In genomic region chr4:22237155-22237751, GRCh38 we compare ENCODE assay signal across 1 cellular context.
TF ChIP-seq lines count a peak whose summit lies in the region.

No MANE protein-coding gene starts in this region.

TF ChIP-seq in K562, 482 proteins besides CTCF, POLR2A, EP300 and RAD21 (continued from another document):
- TF ChIP-seq, protein P1, sequence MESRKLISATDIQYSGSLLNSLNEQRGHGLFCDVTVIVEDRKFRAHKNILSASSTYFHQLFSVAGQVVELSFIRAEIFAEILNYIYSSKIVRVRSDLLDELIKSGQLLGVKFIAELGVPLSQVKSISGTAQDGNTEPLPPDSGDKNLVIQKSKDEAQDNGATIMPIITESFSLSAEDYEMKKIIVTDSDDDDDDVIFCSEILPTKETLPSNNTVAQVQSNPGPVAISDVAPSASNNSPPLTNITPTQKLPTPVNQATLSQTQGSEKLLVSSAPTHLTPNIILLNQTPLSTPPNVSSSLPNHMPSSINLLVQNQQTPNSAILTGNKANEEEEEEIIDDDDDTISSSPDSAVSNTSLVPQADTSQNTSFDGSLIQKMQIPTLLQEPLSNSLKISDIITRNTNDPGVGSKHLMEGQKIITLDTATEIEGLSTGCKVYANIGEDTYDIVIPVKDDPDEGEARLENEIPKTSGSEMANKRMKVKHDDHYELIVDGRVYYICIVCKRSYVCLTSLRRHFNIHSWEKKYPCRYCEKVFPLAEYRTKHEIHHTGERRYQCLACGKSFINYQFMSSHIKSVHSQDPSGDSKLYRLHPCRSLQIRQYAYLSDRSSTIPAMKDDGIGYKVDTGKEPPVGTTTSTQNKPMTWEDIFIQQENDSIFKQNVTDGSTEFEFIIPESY (CRISPR knock-in tag; IDR thresholded peaks at IDR 0.05): no peak
- peak; percentile 93 for TF ChIP-seq MAFK (IDR thresholded peaks at IDR 0.05; ENCODE audit: low read length)
- no peak for TF ChIP-seq ZNF143 (CRISPR knock-in tag; IDR thresholded peaks at IDR 0.05)
- peak; percentile 91 for TF ChIP-seq MAFF (IDR thresholded peaks at IDR 0.05; ENCODE audit: low read length)
- TF ChIP-seq LARP7 (IDR thresholded peaks at IDR 0.05): no peak
- TF ChIP-seq CBX8 (IDR thresholded peaks at IDR 0.05; ENCODE audit: borderline replicate concordance, extremely low read depth, low read depth, low read length, poor library complexity, severe bottlenecking): no peak
- TF ChIP-seq PHF20 (IDR thresholded peaks at IDR 0.05; ENCODE audit: partially characterized antibody): no peak
- no peak for TF ChIP-seq JUND (IDR thresholded peaks at IDR 0.05; ENCODE audit: borderline replicate concordance, low read depth, low read length)
- no peak for TF ChIP-seq JUND (tag; IDR thresholded peaks at IDR 0.05; ENCODE audit: borderline replicate concordance, low read depth, low read length)
- no peak for TF ChIP-seq ZZZ3 (IDR thresholded peaks at IDR 0.05)
- no peak for TF ChIP-seq HSF4 (CRISPR knock-in tag; IDR thresholded peaks at IDR 0.05; ENCODE audit: borderline replicate concordance)
- peak; percentile 75 for TF ChIP-seq MAFG (tag; conservative IDR thresholded peaks at IDR 0.05)
- no peak for TF ChIP-seq MXI1 (IDR thresholded peaks at IDR 0.05; ENCODE audit: low read depth, low read length)
- TF ChIP-seq ATF6 (CRISPR knock-in tag; IDR thresholded peaks at IDR 0.05): no peak
- TF ChIP-seq LEF1 (IDR thresholded peaks at IDR 0.05): no peak
- TF ChIP-seq HDAC3 (IDR thresholded peaks at IDR 0.05; ENCODE audit: borderline replicate concordance, partially characterized antibody): no peak
- TF ChIP-seq ARNT (IDR thresholded peaks at IDR 0.05): no peak
- TF ChIP-seq, protein P2, sequence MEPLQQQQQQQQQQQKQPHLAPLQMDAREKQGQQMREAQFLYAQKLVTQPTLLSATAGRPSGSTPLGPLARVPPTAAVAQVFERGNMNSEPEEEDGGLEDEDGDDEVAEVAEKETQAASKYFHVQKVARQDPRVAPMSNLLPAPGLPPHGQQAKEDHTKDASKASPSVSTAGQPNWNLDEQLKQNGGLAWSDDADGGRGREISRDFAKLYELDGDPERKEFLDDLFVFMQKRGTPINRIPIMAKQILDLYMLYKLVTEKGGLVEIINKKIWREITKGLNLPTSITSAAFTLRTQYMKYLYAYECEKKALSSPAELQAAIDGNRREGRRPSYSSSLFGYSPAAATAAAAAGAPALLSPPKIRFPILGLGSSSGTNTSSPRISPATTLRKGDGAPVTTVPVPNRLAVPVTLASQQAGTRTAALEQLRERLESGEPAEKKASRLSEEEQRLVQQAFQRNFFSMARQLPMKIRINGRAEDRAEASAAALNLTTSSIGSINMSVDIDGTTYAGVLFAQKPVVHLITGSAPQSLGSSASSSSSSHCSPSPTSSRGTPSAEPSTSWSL (CRISPR knock-in tag; IDR thresholded peaks at IDR 0.05; ENCODE audit: borderline replicate concordance): no peak
- TF ChIP-seq, protein P3, sequence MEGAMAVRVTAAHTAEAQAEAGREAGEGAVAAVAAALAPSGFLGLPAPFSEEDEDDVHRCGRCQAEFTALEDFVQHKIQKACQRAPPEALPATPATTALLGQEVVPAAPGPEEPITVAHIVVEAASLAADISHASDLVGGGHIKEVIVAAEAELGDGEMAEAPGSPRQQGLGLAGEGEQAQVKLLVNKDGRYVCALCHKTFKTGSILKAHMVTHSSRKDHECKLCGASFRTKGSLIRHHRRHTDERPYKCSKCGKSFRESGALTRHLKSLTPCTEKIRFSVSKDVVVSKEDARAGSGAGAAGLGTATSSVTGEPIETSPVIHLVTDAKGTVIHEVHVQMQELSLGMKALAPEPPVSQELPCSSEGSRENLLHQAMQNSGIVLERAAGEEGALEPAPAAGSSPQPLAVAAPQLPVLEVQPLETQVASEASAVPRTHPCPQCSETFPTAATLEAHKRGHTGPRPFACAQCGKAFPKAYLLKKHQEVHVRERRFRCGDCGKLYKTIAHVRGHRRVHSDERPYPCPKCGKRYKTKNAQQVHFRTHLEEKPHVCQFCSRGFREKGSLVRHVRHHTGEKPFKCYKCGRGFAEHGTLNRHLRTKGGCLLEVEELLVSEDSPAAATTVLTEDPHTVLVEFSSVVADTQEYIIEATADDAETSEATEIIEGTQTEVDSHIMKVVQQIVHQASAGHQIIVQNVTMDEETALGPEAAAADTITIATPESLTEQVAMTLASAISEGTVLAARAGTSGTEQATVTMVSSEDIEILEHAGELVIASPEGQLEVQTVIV (CRISPR knock-in tag; IDR thresholded peaks at IDR 0.05; ENCODE audit: borderline replicate concordance): no peak
- no peak for TF ChIP-seq ZNF184 (CRISPR knock-in tag; IDR thresholded peaks at IDR 0.05)
- no peak for TF ChIP-seq ZNF766 (CRISPR knock-in tag; conservative IDR thresholded peaks at IDR 0.05)
- TF ChIP-seq C11orf30 (IDR thresholded peaks at IDR 0.05; ENCODE audit: low read depth): peak; percentile 67; the same call in 1 of the 2 replicates
- TF ChIP-seq HNRNPL (IDR thresholded peaks at IDR 0.05; ENCODE audit: low read depth, low read length): no peak
- TF ChIP-seq HNRNPK (IDR thresholded peaks at IDR 0.05; ENCODE audit: low read depth, low read length, poor library complexity, severe bottlenecking): no peak
- no peak for TF ChIP-seq MTF1 (CRISPR knock-in tag; IDR thresholded peaks at IDR 0.05; ENCODE audit: borderline replicate concordance)
- no peak for TF ChIP-seq BMI1 (IDR thresholded peaks at IDR 0.05; ENCODE audit: low read length)
- TF ChIP-seq TBP (optimal IDR thresholded peaks at IDR 0.05; ENCODE audit: low read depth, low read length): no peak
- peak; percentile 71 for TF ChIP-seq ZNF316 (IDR thresholded peaks at IDR 0.05)
- TF ChIP-seq GTF2E2 (tag; IDR thresholded peaks at IDR 0.05): no peak
- TF ChIP-seq, protein P4, sequence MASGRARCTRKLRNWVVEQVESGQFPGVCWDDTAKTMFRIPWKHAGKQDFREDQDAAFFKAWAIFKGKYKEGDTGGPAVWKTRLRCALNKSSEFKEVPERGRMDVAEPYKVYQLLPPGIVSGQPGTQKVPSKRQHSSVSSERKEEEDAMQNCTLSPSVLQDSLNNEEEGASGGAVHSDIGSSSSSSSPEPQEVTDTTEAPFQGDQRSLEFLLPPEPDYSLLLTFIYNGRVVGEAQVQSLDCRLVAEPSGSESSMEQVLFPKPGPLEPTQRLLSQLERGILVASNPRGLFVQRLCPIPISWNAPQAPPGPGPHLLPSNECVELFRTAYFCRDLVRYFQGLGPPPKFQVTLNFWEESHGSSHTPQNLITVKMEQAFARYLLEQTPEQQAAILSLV (tag; IDR thresholded peaks at IDR 0.05): no peak
